In the genomic region with DNA sequence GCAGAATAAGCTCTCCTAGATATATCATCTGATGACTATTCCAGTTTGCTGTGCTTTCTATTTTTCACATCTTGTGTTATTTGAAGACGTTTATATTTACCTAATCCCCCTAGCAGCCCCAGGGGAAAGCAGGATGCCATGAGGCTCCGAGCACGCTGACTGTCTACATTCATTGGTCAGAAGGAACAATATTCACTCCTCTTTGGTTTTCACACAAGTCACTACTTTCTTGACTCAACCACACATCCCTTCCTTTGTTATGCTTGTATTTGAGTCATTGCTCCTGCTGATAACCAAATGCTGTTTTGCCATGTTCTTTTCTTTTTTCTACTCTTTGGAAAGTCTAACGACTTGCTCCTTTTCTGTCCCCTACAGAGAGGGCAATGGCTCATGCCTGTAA, we compare ENCODE assay signal across 11 cellular contexts.
DNase-seq lines count a peak whose midpoint lies in the region; ATAC-seq and TF ChIP-seq lines count a peak whose summit lies in the region.
"Had no signal": no experiment of that assay in that cellular context is flagged by ENCODE, and none has a peak within 500 bp of the region (broad histone marks: within the 10 kb centered on the region; RNA-seq: fewer than 3 reads in every experiment).

No MANE protein-coding gene starts in this region.

- intact Hi-C loops in sigmoid colon (cut with DNase I), result no loop called here
- intact Hi-C loops in aorta (cut with DNase I), result no loop called here

- H3K27ac Mint-ChIP-seq in CD8-positive, alpha-beta memory T cell, result peak overlapping the region; percentile 29 to 92 (median 63)
- peak overlapping the region; percentile 39 for H3K27ac Mint-ChIP-seq in central memory CD8-positive, alpha-beta T cell (ENCODE audit: low read depth)

- peaks cover 54 to 63% (median 63%) of the 10 kb centered on the region in 3 donors for H3K4me1 Mint-ChIP-seq in CD8-positive, alpha-beta memory T cell
- peaks cover 47% of the 10 kb centered on the region for H3K4me1 Mint-ChIP-seq in central memory CD8-positive, alpha-beta T cell

- no peaks in the 10 kb centered on the region for H3K27me3 ChIP-seq in CD8-positive, alpha-beta memory T cell (ENCODE audit: insufficient read depth, low read length, poor library complexity, severe bottlenecking)
- no peaks in the 10 kb centered on the region for H3K27me3 ChIP-seq in osteoblast (ENCODE audit: insufficient read depth, low read length)
- H3K27me3 ChIP-seq in sigmoid colon, result no peaks in the 10 kb centered on the region
- no peaks in the 10 kb centered on the region for H3K27me3 ChIP-seq in aorta (ENCODE audit: control insufficient read depth in 1 of 2, insufficient read depth in 2 of 2, low read length in 1 of 2)
- H3K27me3 ChIP-seq: heart left ventricle had no signal

- no peaks in the 10 kb centered on the region for H3K36me3 ChIP-seq in CD8-positive, alpha-beta memory T cell (ENCODE audit: insufficient read depth, low read length)
- H3K36me3 ChIP-seq in osteoblast (ENCODE audit: insufficient read depth, low read length) (no peaks in the 10 kb centered on the region), sigmoid colon (no peaks in the 10 kb centered on the region), aorta (ENCODE audit: control insufficient read depth in 1 of 2, insufficient read depth in 2 of 2, low read length in 1 of 2) (no peaks in the 10 kb centered on the region)
- H3K36me3 ChIP-seq: heart left ventricle had no signal

- peaks cover 60% of the 10 kb centered on the region for H3K4me1 ChIP-seq in CD8-positive, alpha-beta memory T cell (ENCODE audit: insufficient read depth, low read length)
- peaks cover 17% of the 10 kb centered on the region for H3K4me1 ChIP-seq in osteoblast (ENCODE audit: insufficient read depth, low read length)
- peaks cover 0 to 36% (median 15%) of the 10 kb centered on the region in 4 donors for H3K4me1 ChIP-seq in sigmoid colon
- H3K4me1 ChIP-seq in aorta (ENCODE audit: control insufficient read depth in 1 of 2, insufficient read depth in 2 of 2, low read length in 2 of 2), result peaks cover 8 to 25% of the 10 kb centered on the region in 2 donors

- H3K4me3 ChIP-seq in CD8-positive, alpha-beta memory T cell (ENCODE audit: low read length), result no peak overlapping the region
- no peak overlapping the region for H3K4me3 ChIP-seq in osteoblast (ENCODE audit: insufficient read depth, low read length)
- no peak overlapping the region for H3K4me3 ChIP-seq in sigmoid colon
- H3K4me3 ChIP-seq in aorta (ENCODE audit: low read length in 2 of 2), result no peak overlapping the region
- H3K4me3 ChIP-seq: heart left ventricle had no signal

- H3K27me3 Mint-ChIP-seq in CD8-positive, alpha-beta memory T cell, result no peaks in the 10 kb centered on the region
- no peaks in the 10 kb centered on the region for H3K27me3 Mint-ChIP-seq in central memory CD8-positive, alpha-beta T cell

- peak overlapping the region; percentile 55 for H3K4me2 ChIP-seq in osteoblast (ENCODE audit: insufficient read depth, low read length)

- H3K27ac ChIP-seq in CD8-positive, alpha-beta memory T cell (ENCODE audit: low read depth, low read length), result no peak overlapping the region
- H3K27ac ChIP-seq in osteoblast (ENCODE audit: low read depth, low read length) (peak overlapping the region; percentile 6), sigmoid colon (no peak overlapping the region), aorta (ENCODE audit: low read depth in 1 of 2, low read length in 2 of 2) (peak overlapping the region in 1 of 2 donors; percentile 57)

- H3K9me3 ChIP-seq in CD8-positive, alpha-beta memory T cell (ENCODE audit: low read length), result no peaks in the 10 kb centered on the region
- H3K9me3 ChIP-seq in osteoblast (ENCODE audit: low read depth, low read length) (no peaks in the 10 kb centered on the region), sigmoid colon (no peaks in the 10 kb centered on the region), aorta (ENCODE audit: control insufficient read depth, low read length) (no peaks in the 10 kb centered on the region)
- H3K9me3 ChIP-seq: heart left ventricle had no signal

- WGBS in sigmoid colon, 2 donors, result 61 to 86% methylated on average over 4 of the region's 4 CpGs
- WGBS in aorta, 2 donors, result 8 to 13% methylated on average over 4 of the region's 4 CpGs

- TF ChIP-seq POLR2A in sigmoid colon (IDR thresholded peaks at IDR 0.05), result no peak

- POLR2A ChIA-PET in CD8-positive, alpha-beta memory T cell (lab: Charles Lee), result no interaction called here

- no peaks in the 10 kb centered on the region for H3K79me2 ChIP-seq in osteoblast (ENCODE audit: insufficient read depth, low read length)

- no peaks in the 10 kb centered on the region for H4K20me1 ChIP-seq in osteoblast (ENCODE audit: insufficient read depth, low read length)

- H2AFZ ChIP-seq in osteoblast (ENCODE audit: low read length), result no peak overlapping the region

- peak overlapping the region; percentile 4 to 70 (median 48) for H3K4me3 Mint-ChIP-seq in CD8-positive, alpha-beta memory T cell
- H3K4me3 Mint-ChIP-seq in central memory CD8-positive, alpha-beta T cell, result peak overlapping the region; percentile 50

- no peak for TF ChIP-seq EP300 in sigmoid colon (IDR thresholded peaks at IDR 0.05)

- H3K9me3 Mint-ChIP-seq in CD8-positive, alpha-beta memory T cell, result no peaks in the 10 kb centered on the region
- H3K9me3 Mint-ChIP-seq in central memory CD8-positive, alpha-beta T cell, result no peaks in the 10 kb centered on the region

- H3K36me3 Mint-ChIP-seq in CD8-positive, alpha-beta memory T cell, result no peaks in the 10 kb centered on the region
- peaks cover 3% of the 10 kb centered on the region for H3K36me3 Mint-ChIP-seq in central memory CD8-positive, alpha-beta T cell (ENCODE audit: insufficient read depth)

- CTCF ChIA-PET in CD8-positive, alpha-beta memory T cell (lab: Charles Lee), result no interaction called here

- no peak for DNase-seq in CD8-positive, alpha-beta memory T cell
- DNase-seq in NCI-H226 (peak; percentile 77), osteoblast (ENCODE audit: insufficient read length, low spot score, missing footprints) (peak; percentile 42), NCI-H1092 treated with DMSO at 0.1 percent for 48 hours (lab: John Stamatoyannopoulos, UW) (no peak), NCI-H82 treated with DMSO at 0.1 percent for 48 hours (lab: John Stamatoyannopoulos, UW; ENCODE audit: unreplicated experiment) (no peak), sigmoid colon (no peak), aorta (no peak)
- DNase-seq in central memory CD8-positive, alpha-beta T cell (ENCODE audit: low spot score in 2 of 2), result no peak
- DNase-seq: amygdala, heart left ventricle, NCI-H345 had no signal

- TF ChIP-seq CTCF in osteoblast (IDR thresholded peaks at IDR 0.05; ENCODE audit: extremely low read depth, low read depth, low read length), result no peak
- no peak for TF ChIP-seq CTCF in sigmoid colon (IDR thresholded peaks at IDR 0.05)

- peak; percentile 72 for ATAC-seq in central memory CD8-positive, alpha-beta T cell (replicated peaks; ENCODE audit: extremely low read depth, poor library complexity, severe bottlenecking)
- no peak for ATAC-seq in aorta (ENCODE audit: low FRiP score)
- ATAC-seq: heart left ventricle had no signal

Comparison
In these comparisons a context has a peak if more than half of its experiments do, and no peak if none do; other contexts are left out.
1. DNase-seq: peak in NCI-H226 (single experiment) and osteoblast (single experiment); none in CD8-positive, alpha-beta memory T cell (0 of 5), central memory CD8-positive, alpha-beta T cell (0 of 2), NCI-H1092 treated with DMSO at 0.1 percent for 48 hours (single experiment), NCI-H82 treated with DMSO at 0.1 percent for 48 hours (single experiment), sigmoid colon (single experiment) and aorta (0 of 2).